Comparison of ENCODE assay signal across 18 cellular contexts in genomic region chr2:3121601-3122000, GRCh38.
A peak's percentile ranks its signal among the peaks of the same experiment; 100 is the strongest.
DNase-seq lines count a peak whose midpoint lies in the region; ATAC-seq, FAIRE-seq and TF ChIP-seq lines count a peak whose summit lies in the region.
"Had no signal": no experiment of that assay in that cellular context is flagged by ENCODE, and none has a peak within 500 bp of the region (broad histone marks: within the 10 kb centered on the region; RNA-seq: fewer than 3 reads in every experiment).

No MANE protein-coding gene starts in this region.

- H3K9me3 ChIP-seq in A549: no peaks in the 10 kb centered on the region
- H3K9me3 ChIP-seq in RWPE2 (ENCODE audit: severe bottlenecking): no peaks in the 10 kb centered on the region

- H3K27me3 ChIP-seq in RWPE2 (ENCODE audit: insufficient read depth, poor library complexity, severe bottlenecking): no peaks in the 10 kb centered on the region
- H3K27me3 ChIP-seq: BLaER1 treated with 17β-estradiol and CSF1 and Interleukin-3, amounts not matched to agents 10 nM and 100 nM had no signal

- TF ChIP-seq RAD21 in A549 (conservative IDR thresholded peaks at IDR 0.05 in 1 of 2, IDR thresholded peaks at IDR 0.05 in 1 of 2): no peak

- CTCF ChIA-PET in A549 (lab: Yijun Ruan, JAX): no interaction called here

- no peak for TF ChIP-seq CTCF in A549 (IDR thresholded peaks at IDR 0.05)
- TF ChIP-seq CTCF in RWPE2 (IDR thresholded peaks at IDR 0.05; ENCODE audit: poor library complexity, severe bottlenecking): no peak

- no peaks in the 10 kb centered on the region for H3K36me3 ChIP-seq in RWPE2 (ENCODE audit: low read depth)
- H3K36me3 ChIP-seq: BLaER1 treated with 17β-estradiol and CSF1 and Interleukin-3, amounts not matched to agents 10 nM and 100 nM had no signal

- WGBS in A549 (ENCODE audit: missing lambda C conversion rate): 1% methylated on average over 2 of the region's 2 CpGs

- POLR2A ChIA-PET in A549 (lab: Yijun Ruan, JAX): no interaction called here

- peak; percentile 67 for FAIRE-seq in A549 (lab: Jason Lieb, UNC)
- FAIRE-seq: GM12892, GM19239, K562 had no signal

- DNase-seq in A549 (ENCODE audit: low read depth in 1 of 2, low spot score in 1 of 2): no peak
- DNase-seq in HCEC 1CT: peak; percentile 32
- no peak for DNase-seq in RWPE2 (ENCODE audit: low spot score)
- DNase-seq in foreskin melanocyte: peak; percentile 64
- DNase-seq in substantia nigra (lab: John Stamatoyannopoulos, UW): no peak
- no peak for DNase-seq in anterior cingulate cortex (lab: John Stamatoyannopoulos, UW)
- DNase-seq: 8988T; ACHN; CD4-positive, CD25-positive, alpha-beta regulatory T cell; DMS79; EL; GDM1 had no signal

- TF ChIP-seq EP300 in A549 (IDR thresholded peaks at IDR 0.05): no peak

- H3K4me3 ChIP-seq in A549: no peak overlapping the region
- H3K4me3 ChIP-seq in RWPE2 (ENCODE audit: severe bottlenecking): no peak overlapping the region
- H3K4me3 ChIP-seq: BLaER1 treated with 17β-estradiol and CSF1 and Interleukin-3, amounts not matched to agents 10 nM and 100 nM; K562 had no signal

- no peak overlapping the region for H3K4me2 ChIP-seq in A549
- H3K4me2 ChIP-seq: BLaER1 treated with 17β-estradiol and CSF1 and Interleukin-3, amounts not matched to agents 10 nM and 100 nM had no signal

- H3K27ac ChIP-seq in A549 (no peak overlapping the region), RWPE2 (ENCODE audit: poor library complexity, severe bottlenecking) (no peak overlapping the region), substantia nigra (ENCODE audit: low read depth, low read length, poor library complexity, severe bottlenecking) (no peak overlapping the region)
- H3K27ac ChIP-seq: BLaER1 treated with 17β-estradiol and CSF1 and Interleukin-3, amounts not matched to agents 10 nM and 100 nM; HL-60 had no signal

- no peak for ATAC-seq in A549
- peak; percentile 48; the same call in 1 of the 3 replicates for ATAC-seq in RWPE2 (ENCODE audit: low read depth)
- ATAC-seq in GM19452 (IDR thresholded peaks at IDR 0.05; ENCODE audit: unreplicated experiment): no peak
- ATAC-seq: K562 had no signal

- TF ChIP-seq POLR2A in A549 (IDR thresholded peaks at IDR 0.05; ENCODE audit: low read length): no peak

- no peaks in the 10 kb centered on the region for H3K4me1 ChIP-seq in A549
- H3K4me1 ChIP-seq in RWPE2 (ENCODE audit: insufficient read depth, poor library complexity, severe bottlenecking): no peaks in the 10 kb centered on the region

TF ChIP-seq in A549, 52 proteins besides CTCF, POLR2A, EP300 and RAD21:
- no peak for TF ChIP-seq KDM1A (IDR thresholded peaks at IDR 0.05; ENCODE audit: low read depth)
- TF ChIP-seq GATA3 (IDR thresholded peaks at IDR 0.05; ENCODE audit: borderline replicate concordance): no peak
- no peak for TF ChIP-seq JUNB (IDR thresholded peaks at IDR 0.05)
- TF ChIP-seq HMGXB4 (CRISPR knock-in tag; IDR thresholded peaks at IDR 0.05; ENCODE audit: borderline replicate concordance): no peak
- no peak for TF ChIP-seq RARB (CRISPR knock-in tag; IDR thresholded peaks at IDR 0.05)
- TF ChIP-seq PHF8 (IDR thresholded peaks at IDR 0.05; ENCODE audit: borderline replicate concordance, low read depth): no peak
- no peak for TF ChIP-seq RFX5 (IDR thresholded peaks at IDR 0.05)
- TF ChIP-seq HOXA7 (CRISPR knock-in tag; IDR thresholded peaks at IDR 0.05): no peak
- TF ChIP-seq FOSL2 (IDR thresholded peaks at IDR 0.05): no peak
- no peak for TF ChIP-seq FOSL2 (CRISPR knock-in tag; IDR thresholded peaks at IDR 0.05)
- TF ChIP-seq SREBF2 (IDR thresholded peaks at IDR 0.05): no peak
- no peak for TF ChIP-seq REST (IDR thresholded peaks at IDR 0.05)
- TF ChIP-seq RCOR1 (IDR thresholded peaks at IDR 0.05; ENCODE audit: low read depth, low read length): no peak
- TF ChIP-seq POLR2AphosphoS2 (conservative IDR thresholded peaks at IDR 0.05; ENCODE audit: low read length): no peak
- no peak for TF ChIP-seq KDM5A (IDR thresholded peaks at IDR 0.05)
- no peak for TF ChIP-seq USF2 (IDR thresholded peaks at IDR 0.05)
- TF ChIP-seq CBX8 (IDR thresholded peaks at IDR 0.05): no peak
- TF ChIP-seq ZC3H11A (IDR thresholded peaks at IDR 0.05): no peak
- TF ChIP-seq ZNF302 (CRISPR knock-in tag; IDR thresholded peaks at IDR 0.05): no peak
- no peak for TF ChIP-seq RNF2 (IDR thresholded peaks at IDR 0.05; ENCODE audit: borderline replicate concordance, low read depth)
- no peak for TF ChIP-seq MAFK (IDR thresholded peaks at IDR 0.05; ENCODE audit: partially characterized antibody)

Comparison
In these comparisons a context has a peak if more than half of its experiments do, and no peak if none do; other contexts are left out.
1. DNase-seq: peak in HCEC 1CT (single experiment) and foreskin melanocyte (single experiment); none in A549 (0 of 2), RWPE2 (single experiment), substantia nigra (0 of 49) and anterior cingulate cortex (0 of 58).